15 cellular contexts compared by ENCODE assay signal in the genomic region with DNA sequence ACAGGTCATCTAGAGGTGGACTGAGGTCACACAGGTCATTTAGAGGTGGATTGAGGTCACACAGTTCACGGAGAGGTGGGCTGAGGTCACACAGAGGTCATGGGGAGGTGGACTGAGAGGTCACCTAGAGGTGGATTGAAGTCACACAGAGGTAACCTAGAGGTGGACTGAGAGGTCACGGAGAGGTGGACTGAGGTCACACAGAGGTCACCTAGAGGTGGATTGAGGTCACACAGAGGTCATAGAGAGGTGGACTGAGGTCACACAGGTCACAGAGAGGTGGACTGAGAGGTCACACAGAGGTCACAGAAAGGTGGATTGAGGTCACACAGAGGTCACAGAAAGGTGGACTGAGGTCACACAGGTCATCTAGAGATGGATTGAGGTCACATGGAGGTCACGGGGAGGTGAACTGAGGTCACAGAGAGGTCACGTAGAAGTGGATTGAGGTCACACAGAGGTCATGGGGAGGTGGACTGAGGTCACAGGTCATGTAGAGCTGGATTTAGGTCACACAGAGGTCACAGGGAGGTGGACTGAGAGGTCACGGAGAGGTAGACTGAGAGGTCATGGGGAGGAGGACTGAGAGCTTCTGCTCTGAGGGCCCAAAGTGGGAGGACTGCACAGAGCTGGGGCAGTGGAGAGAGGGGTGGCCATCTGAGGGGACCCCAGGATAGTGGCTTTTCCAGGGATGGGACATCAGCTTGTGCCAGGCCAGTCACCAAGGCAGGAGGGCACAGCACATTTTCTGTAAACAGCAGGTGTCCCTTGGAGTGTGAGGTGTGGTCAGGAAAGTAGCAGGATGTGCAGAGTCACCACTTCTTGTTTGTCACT. TPM values are rescaled to one million over a fixed set of nuclear protein-coding genes. Genes with fewer than 3 reads are reported as not detected.
DNase-seq lines count a peak whose midpoint lies in the region; ATAC-seq and TF ChIP-seq lines count a peak whose summit lies in the region.
"Had no signal": no experiment of that assay in that cellular context is flagged by ENCODE, and none has a peak within 500 bp of the region (broad histone marks: within the 10 kb centered on the region; RNA-seq: fewer than 3 reads in every experiment).

No MANE protein-coding gene starts in this region.

- H3K4me1 Mint-ChIP-seq in Caco-2 (ENCODE audit: low read depth, unreplicated experiment): no peaks in the 10 kb centered on the region
- H3K4me1 Mint-ChIP-seq in naive B cell: peaks cover 38 to 54% (median 46%) of the 10 kb centered on the region in 3 donors

- DNase-seq in Caco-2 (no peak), NB4 (ENCODE audit: low read depth) (peak; percentile 15), adipocyte (ENCODE audit: low read depth) (peak; percentile 25), naive B cell (no peak), NCI-H82 treated with DMSO at 0.1 percent for 48 hours (lab: John Stamatoyannopoulos, UW; ENCODE audit: unreplicated experiment) (no peak), HUDEP-2 (lab: John Stamatoyannopoulos, UW; ENCODE audit: unreplicated experiment in 76 of 76) (no peak)
- DNase-seq: activated CD4-positive, CD25-positive, alpha-beta regulatory T cell treated with anti-CD3 and anti-CD28 coated beads, Interleukin-2, amount 50 U/mL, for 72 hours; CD8-positive, alpha-beta memory T cell; colonic mucosa; Kasumi-1; NCI-H2029; stimulated activated naive CD4-positive, alpha-beta T cell treated with Interleukin-2 at 50 U/mL for 16 hours had no signal

- ATAC-seq in naive B cell (ENCODE audit: low read depth in 2 of 2) (no peak), HG03571 (IDR thresholded peaks at IDR 0.05; ENCODE audit: unreplicated experiment) (no peak), GM18858 (IDR thresholded peaks at IDR 0.05; ENCODE audit: unreplicated experiment) (no peak)

- H3K9me3 Mint-ChIP-seq in Caco-2 (ENCODE audit: unreplicated experiment) (peaks cover 20% of the 10 kb centered on the region), naive B cell (no peaks in the 10 kb centered on the region)
- H3K9me3 Mint-ChIP-seq: CD8-positive, alpha-beta memory T cell had no signal

- POLR2A ChIA-PET in Caco-2 (lab: Charles Lee): no interaction called here

- peak overlapping the region; percentile 25 for H3K4me3 Mint-ChIP-seq in Caco-2 (ENCODE audit: unreplicated experiment)
- H3K4me3 Mint-ChIP-seq in naive B cell: peak overlapping the region in 3 of 8 donors; percentile 35 to 81 (median 43)
- H3K4me3 Mint-ChIP-seq: CD8-positive, alpha-beta memory T cell had no signal

- CTCF ChIA-PET in Caco-2 (lab: Charles Lee): no interaction called here

- TF ChIP-seq CTCF in Caco-2 (IDR thresholded peaks at IDR 0.05; ENCODE audit: insufficient read depth in 1 of 2, low read depth in 1 of 2, low read length in 1 of 2, severe bottlenecking in 1 of 2, unreplicated experiment in 1 of 2) (no peak), NB4 (IDR thresholded peaks at IDR 0.05; ENCODE audit: low read depth, low read length) (no peak)

- no TSS peak for BruUV-seq in Caco-2 (replicated peaks; lab: Mats Ljungman, UMichigan)

- H3K27me3 Mint-ChIP-seq in Caco-2 (ENCODE audit: insufficient read depth, unreplicated experiment): no peaks in the 10 kb centered on the region
- no peaks in the 10 kb centered on the region for H3K27me3 Mint-ChIP-seq in naive B cell
- H3K27me3 Mint-ChIP-seq: CD8-positive, alpha-beta memory T cell; progenitor cell of endocrine pancreas had no signal

- intact Hi-C loops in Caco-2 (cut with micrococcal nuclease; ENCODE audit: unreplicated experiment): no loop called here

- H3K27me3 ChIP-seq in Caco-2 (replicated peaks; ENCODE audit: control insufficient read depth, insufficient read depth, low read length): no peaks in the 10 kb centered on the region; the same call in 1 of the 2 replicates
- H3K27me3 ChIP-seq in adipocyte (replicated peaks; ENCODE audit: control insufficient read depth, insufficient read depth, low read length): no peaks in the 10 kb centered on the region
- H3K27me3 ChIP-seq: colonic mucosa had no signal

- H3K27ac Mint-ChIP-seq in Caco-2 (ENCODE audit: unreplicated experiment) (peak overlapping the region; percentile 64), naive B cell (peak overlapping the region in 5 of 6 donors; percentile 34 to 92 (median 77))

- H3K4me1 ChIP-seq in Caco-2 (no peaks in the 10 kb centered on the region), adipocyte (ENCODE audit: control insufficient read depth, insufficient read depth, low read length) (no peaks in the 10 kb centered on the region)
- H3K4me1 ChIP-seq: colonic mucosa had no signal

- peaks cover 68% of the 10 kb centered on the region for H3K36me3 Mint-ChIP-seq in Caco-2 (ENCODE audit: insufficient read depth, unreplicated experiment)
- H3K36me3 Mint-ChIP-seq in naive B cell: peaks cover 5 to 14% of the 10 kb centered on the region in 2 donors

- H3K9me3 ChIP-seq in Caco-2 (no peaks in the 10 kb centered on the region), adipocyte (ENCODE audit: control insufficient read depth, low read length) (no peaks in the 10 kb centered on the region)
- H3K9me3 ChIP-seq: colonic mucosa had no signal

- no peak overlapping the region for H3K9ac ChIP-seq in adipocyte (ENCODE audit: low read length)

- H3K36me3 ChIP-seq in Caco-2 (ENCODE audit: control insufficient read depth, insufficient read depth, low read length): peaks cover 6% of the 10 kb centered on the region
- peaks cover 51% of the 10 kb centered on the region for H3K36me3 ChIP-seq in adipocyte (ENCODE audit: control insufficient read depth, insufficient read depth, low read length, severe bottlenecking)

- H3K4me3 ChIP-seq in Caco-2 (ENCODE audit: low read depth, low read length): no peak overlapping the region
- H3K4me3 ChIP-seq in NB4 (ENCODE audit: low read depth, low read length): no peak overlapping the region
- H3K4me3 ChIP-seq in adipocyte (ENCODE audit: low read length): no peak overlapping the region
- H3K4me3 ChIP-seq: colonic mucosa had no signal

- TF ChIP-seq POLR2A in NB4 (IDR thresholded peaks at IDR 0.05; ENCODE audit: extremely low read depth, insufficient read length): no peak

RNA-seq across cellular contexts. Expression of gene JPT2, which starts 26.4 kb away (rescaled TPM):
- total RNA-seq in Caco-2 (2022): 170 and 178 TPM in 2 replicates
- 10 to 100 TPM in 5 of 6 donors, 1 to 10 TPM in 1; 6.8 to 14.4 (median 11.5) TPM for polyA plus RNA-seq in naive B cell (ENCODE audit: low read depth in 6 of 6)

RNA-seq across cellular contexts. Expression of gene CRAMP1, which starts 39.6 kb away (rescaled TPM):
- 24.7 and 27.3 TPM in 2 replicates for total RNA-seq in Caco-2 (2022)
- polyA plus RNA-seq in naive B cell (ENCODE audit: low read depth in 6 of 6): 1 to 10 TPM; 1.8 to 6.0 (median 2.2) TPM

RNA-seq across cellular contexts. Expression of gene IFT140, which starts 39.9 kb away (rescaled TPM):
- 16.0 and 16.2 TPM in 2 replicates for total RNA-seq in Caco-2 (2022)
- polyA plus RNA-seq in naive B cell (ENCODE audit: low read depth in 6 of 6): 1 to 10 TPM in 5 of 6 donors, not detected in 1; 1.3 to 2.3 (median 2.2) TPM

RNA-seq across cellular contexts. Expression of gene MAPK8IP3, which starts 54.3 kb away (rescaled TPM):
- 60.5 and 74.9 TPM in 2 replicates for total RNA-seq in Caco-2 (2022)
- polyA plus RNA-seq in naive B cell (ENCODE audit: low read depth in 6 of 6): 10 to 100 TPM in 1 of 6 donors, 1 to 10 TPM in 5; 1.2 to 10.1 (median 2.2) TPM

Comparison
In these comparisons a context has a peak if more than half of its experiments do, and no peak if none do; other contexts are left out.
1. DNase-seq: peak in NB4 (single experiment) and adipocyte (single experiment); none in Caco-2 (0 of 2), naive B cell (single experiment), NCI-H82 treated with DMSO at 0.1 percent for 48 hours (single experiment) and HUDEP-2 (0 of 76).